1 cellular context compared by ENCODE assay signal in genomic region chr17:55750750-55751641, GRCh38.
TF ChIP-seq lines count a peak whose summit lies in the region.

PCTP (plus strand) TSS chr17:55751051; CDS start chr17:55751104, 53 bp downstream.

TF ChIP-seq in HepG2, 621 proteins besides CTCF, POLR2A, EP300 and RAD21 (continued from another document and continues in another):
- TF ChIP-seq AHDC1 (CRISPR knock-in tag; IDR thresholded peaks at IDR 0.05; ENCODE audit: borderline replicate concordance), result peak; percentile 89; the same call in 1 of the 2 replicates
- TF ChIP-seq, protein P1, sequence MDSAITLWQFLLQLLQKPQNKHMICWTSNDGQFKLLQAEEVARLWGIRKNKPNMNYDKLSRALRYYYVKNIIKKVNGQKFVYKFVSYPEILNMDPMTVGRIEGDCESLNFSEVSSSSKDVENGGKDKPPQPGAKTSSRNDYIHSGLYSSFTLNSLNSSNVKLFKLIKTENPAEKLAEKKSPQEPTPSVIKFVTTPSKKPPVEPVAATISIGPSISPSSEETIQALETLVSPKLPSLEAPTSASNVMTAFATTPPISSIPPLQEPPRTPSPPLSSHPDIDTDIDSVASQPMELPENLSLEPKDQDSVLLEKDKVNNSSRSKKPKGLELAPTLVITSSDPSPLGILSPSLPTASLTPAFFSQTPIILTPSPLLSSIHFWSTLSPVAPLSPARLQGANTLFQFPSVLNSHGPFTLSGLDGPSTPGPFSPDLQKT (CRISPR knock-in tag; IDR thresholded peaks at IDR 0.05; ENCODE audit: borderline replicate concordance), result 0 out of 2 replicates have a peak, but pooled peaks have one; percentile 17
- peak; percentile 85 for TF ChIP-seq SAP130 (CRISPR knock-in tag; IDR thresholded peaks at IDR 0.05; ENCODE audit: low read depth)
- peak; percentile 77; the same call in 1 of the 2 replicates for TF ChIP-seq GFI1 (CRISPR knock-in tag; IDR thresholded peaks at IDR 0.05; ENCODE audit: borderline replicate concordance)
- TF ChIP-seq, protein P2, sequence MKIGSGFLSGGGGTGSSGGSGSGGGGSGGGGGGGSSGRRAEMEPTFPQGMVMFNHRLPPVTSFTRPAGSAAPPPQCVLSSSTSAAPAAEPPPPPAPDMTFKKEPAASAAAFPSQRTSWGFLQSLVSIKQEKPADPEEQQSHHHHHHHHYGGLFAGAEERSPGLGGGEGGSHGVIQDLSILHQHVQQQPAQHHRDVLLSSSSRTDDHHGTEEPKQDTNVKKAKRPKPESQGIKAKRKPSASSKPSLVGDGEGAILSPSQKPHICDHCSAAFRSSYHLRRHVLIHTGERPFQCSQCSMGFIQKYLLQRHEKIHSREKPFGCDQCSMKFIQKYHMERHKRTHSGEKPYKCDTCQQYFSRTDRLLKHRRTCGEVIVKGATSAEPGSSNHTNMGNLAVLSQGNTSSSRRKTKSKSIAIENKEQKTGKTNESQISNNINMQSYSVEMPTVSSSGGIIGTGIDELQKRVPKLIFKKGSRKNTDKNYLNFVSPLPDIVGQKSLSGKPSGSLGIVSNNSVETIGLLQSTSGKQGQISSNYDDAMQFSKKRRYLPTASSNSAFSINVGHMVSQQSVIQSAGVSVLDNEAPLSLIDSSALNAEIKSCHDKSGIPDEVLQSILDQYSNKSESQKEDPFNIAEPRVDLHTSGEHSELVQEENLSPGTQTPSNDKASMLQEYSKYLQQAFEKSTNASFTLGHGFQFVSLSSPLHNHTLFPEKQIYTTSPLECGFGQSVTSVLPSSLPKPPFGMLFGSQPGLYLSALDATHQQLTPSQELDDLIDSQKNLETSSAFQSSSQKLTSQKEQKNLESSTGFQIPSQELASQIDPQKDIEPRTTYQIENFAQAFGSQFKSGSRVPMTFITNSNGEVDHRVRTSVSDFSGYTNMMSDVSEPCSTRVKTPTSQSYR (CRISPR knock-in tag; IDR thresholded peaks at IDR 0.05; ENCODE audit: borderline replicate concordance), result peak; percentile 84
- TF ChIP-seq ZNF407 (CRISPR knock-in tag; IDR thresholded peaks at IDR 0.05; ENCODE audit: not compliant biosample characterization), result peak; percentile 88
- peak; percentile 26; the same call in 1 of the 2 replicates for TF ChIP-seq ZNF7 (CRISPR knock-in tag; IDR thresholded peaks at IDR 0.05)
- TF ChIP-seq NCOA5 (CRISPR knock-in tag; IDR thresholded peaks at IDR 0.05), result no peak
- peak; percentile 83; the same call in 1 of the 2 replicates for TF ChIP-seq ZHX1 (CRISPR knock-in tag; IDR thresholded peaks at IDR 0.05; ENCODE audit: low read depth)
- TF ChIP-seq PHF5A (CRISPR knock-in tag; IDR thresholded peaks at IDR 0.05; ENCODE audit: low read depth, unreplicated experiment), result peak; percentile 18
- peak; percentile 58; the same call in 1 of the 2 replicates for TF ChIP-seq ZNF557 (CRISPR knock-in tag; IDR thresholded peaks at IDR 0.05)
- peak; percentile 87; the same call in 1 of the 2 replicates for TF ChIP-seq MAZ (IDR thresholded peaks at IDR 0.05; ENCODE audit: borderline replicate concordance, low read depth, low read length)
- TF ChIP-seq MAZ (CRISPR knock-in tag; IDR thresholded peaks at IDR 0.05; ENCODE audit: low read depth), result peak; percentile 94
- peak; percentile 90 for TF ChIP-seq SP4 (CRISPR knock-in tag; IDR thresholded peaks at IDR 0.05)
- peak; percentile 82; the same call in 1 of the 2 replicates for TF ChIP-seq RXRB (CRISPR knock-in tag; IDR thresholded peaks at IDR 0.05; ENCODE audit: borderline replicate concordance)
- TF ChIP-seq, protein P3, sequence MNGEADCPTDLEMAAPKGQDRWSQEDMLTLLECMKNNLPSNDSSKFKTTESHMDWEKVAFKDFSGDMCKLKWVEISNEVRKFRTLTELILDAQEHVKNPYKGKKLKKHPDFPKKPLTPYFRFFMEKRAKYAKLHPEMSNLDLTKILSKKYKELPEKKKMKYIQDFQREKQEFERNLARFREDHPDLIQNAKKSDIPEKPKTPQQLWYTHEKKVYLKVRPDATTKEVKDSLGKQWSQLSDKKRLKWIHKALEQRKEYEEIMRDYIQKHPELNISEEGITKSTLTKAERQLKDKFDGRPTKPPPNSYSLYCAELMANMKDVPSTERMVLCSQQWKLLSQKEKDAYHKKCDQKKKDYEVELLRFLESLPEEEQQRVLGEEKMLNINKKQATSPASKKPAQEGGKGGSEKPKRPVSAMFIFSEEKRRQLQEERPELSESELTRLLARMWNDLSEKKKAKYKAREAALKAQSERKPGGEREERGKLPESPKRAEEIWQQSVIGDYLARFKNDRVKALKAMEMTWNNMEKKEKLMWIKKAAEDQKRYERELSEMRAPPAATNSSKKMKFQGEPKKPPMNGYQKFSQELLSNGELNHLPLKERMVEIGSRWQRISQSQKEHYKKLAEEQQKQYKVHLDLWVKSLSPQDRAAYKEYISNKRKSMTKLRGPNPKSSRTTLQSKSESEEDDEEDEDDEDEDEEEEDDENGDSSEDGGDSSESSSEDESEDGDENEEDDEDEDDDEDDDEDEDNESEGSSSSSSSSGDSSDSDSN (CRISPR knock-in tag; IDR thresholded peaks at IDR 0.05), result peak; percentile 100
- no peak for TF ChIP-seq ZNF101 (CRISPR knock-in tag; IDR thresholded peaks at IDR 0.05; ENCODE audit: borderline replicate concordance, low read depth)
- TF ChIP-seq ZFX (CRISPR knock-in tag; IDR thresholded peaks at IDR 0.05; ENCODE audit: low read depth), result peak; percentile 99
- peak; percentile 2; the same call in 1 of the 2 replicates for TF ChIP-seq ZKSCAN5 (CRISPR knock-in tag; IDR thresholded peaks at IDR 0.05)
- TF ChIP-seq RBFOX2 (IDR thresholded peaks at IDR 0.05; ENCODE audit: low read depth, low read length), result peak; percentile 96
- TF ChIP-seq, protein P4, sequence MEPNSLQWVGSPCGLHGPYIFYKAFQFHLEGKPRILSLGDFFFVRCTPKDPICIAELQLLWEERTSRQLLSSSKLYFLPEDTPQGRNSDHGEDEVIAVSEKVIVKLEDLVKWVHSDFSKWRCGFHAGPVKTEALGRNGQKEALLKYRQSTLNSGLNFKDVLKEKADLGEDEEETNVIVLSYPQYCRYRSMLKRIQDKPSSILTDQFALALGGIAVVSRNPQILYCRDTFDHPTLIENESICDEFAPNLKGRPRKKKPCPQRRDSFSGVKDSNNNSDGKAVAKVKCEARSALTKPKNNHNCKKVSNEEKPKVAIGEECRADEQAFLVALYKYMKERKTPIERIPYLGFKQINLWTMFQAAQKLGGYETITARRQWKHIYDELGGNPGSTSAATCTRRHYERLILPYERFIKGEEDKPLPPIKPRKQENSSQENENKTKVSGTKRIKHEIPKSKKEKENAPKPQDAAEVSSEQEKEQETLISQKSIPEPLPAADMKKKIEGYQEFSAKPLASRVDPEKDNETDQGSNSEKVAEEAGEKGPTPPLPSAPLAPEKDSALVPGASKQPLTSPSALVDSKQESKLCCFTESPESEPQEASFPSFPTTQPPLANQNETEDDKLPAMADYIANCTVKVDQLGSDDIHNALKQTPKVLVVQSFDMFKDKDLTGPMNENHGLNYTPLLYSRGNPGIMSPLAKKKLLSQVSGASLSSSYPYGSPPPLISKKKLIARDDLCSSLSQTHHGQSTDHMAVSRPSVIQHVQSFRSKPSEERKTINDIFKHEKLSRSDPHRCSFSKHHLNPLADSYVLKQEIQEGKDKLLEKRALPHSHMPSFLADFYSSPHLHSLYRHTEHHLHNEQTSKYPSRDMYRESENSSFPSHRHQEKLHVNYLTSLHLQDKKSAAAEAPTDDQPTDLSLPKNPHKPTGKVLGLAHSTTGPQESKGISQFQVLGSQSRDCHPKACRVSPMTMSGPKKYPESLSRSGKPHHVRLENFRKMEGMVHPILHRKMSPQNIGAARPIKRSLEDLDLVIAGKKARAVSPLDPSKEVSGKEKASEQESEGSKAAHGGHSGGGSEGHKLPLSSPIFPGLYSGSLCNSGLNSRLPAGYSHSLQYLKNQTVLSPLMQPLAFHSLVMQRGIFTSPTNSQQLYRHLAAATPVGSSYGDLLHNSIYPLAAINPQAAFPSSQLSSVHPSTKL (CRISPR knock-in tag; IDR thresholded peaks at IDR 0.05), result peak; percentile 84
